1 cellular context compared by ENCODE assay signal in genomic region chr19:48624067-48624594, GRCh38.
TF ChIP-seq lines count a peak whose summit lies in the region.

No MANE protein-coding gene starts in this region.

TF ChIP-seq in PFSK-1, 5 proteins besides CTCF, POLR2A, EP300 and RAD21:
- TF ChIP-seq SIN3A (IDR thresholded peaks at IDR 0.05; ENCODE audit: borderline replicate concordance, insufficient read depth, low read length) (no peak), FOXP2 (optimal IDR thresholded peaks at IDR 0.05; ENCODE audit: borderline replicate concordance, extremely low read depth, extremely low read length, insufficient read depth) (peak; percentile 72), POLR2AphosphoS5 (IDR thresholded peaks at IDR 0.05; ENCODE audit: low read depth, low read length) (peak; percentile 8; the same call in 1 of the 2 replicates)
TF ChIP-seq in PFSK-1: peak in this region for 2.
